ENCODE assay signal across 14 cellular contexts in genomic region chr2:121454549-121455090, GRCh38.
"Had no signal": no experiment of that assay in that cellular context is flagged by ENCODE, and none has a peak within 500 bp of the region (broad histone marks: within the 10 kb centered on the region; RNA-seq: fewer than 3 reads in every experiment).

No MANE protein-coding gene starts in this region.

- H3K27ac Mint-ChIP-seq: activated CD4-positive, alpha-beta T cell treated with anti-CD3 and anti-CD28 coated beads, Interleukin-2, amount 10 ng/mL, durations not matched to agents 24 days and 14 days; stimulated activated naive CD8-positive, alpha-beta T cell treated with anti-CD3 and anti-CD28 coated beads, Interleukin-15, amount 100 ng/mL, for 72 hours had no signal

- H3K9me3 ChIP-seq: ascending aorta, colonic mucosa, esophagus muscularis mucosa, gastroesophageal sphincter, SJSA1, upper lobe of left lung had no signal

- H3K4me1 Mint-ChIP-seq: activated CD4-positive, alpha-beta T cell treated with anti-CD3 and anti-CD28 coated beads, Interleukin-2, amount 10 ng/mL, durations not matched to agents 24 days and 14 days; stimulated activated naive CD8-positive, alpha-beta T cell treated with anti-CD3 and anti-CD28 coated beads, Interleukin-15, amount 100 ng/mL, for 72 hours had no signal

- H3K4me3 ChIP-seq: ascending aorta, cardiac muscle cell, colonic mucosa, esophagus muscularis mucosa, gastroesophageal sphincter, SJSA1, upper lobe of left lung had no signal

- H3K27ac ChIP-seq: ascending aorta, colonic mucosa, esophagus muscularis mucosa, gastroesophageal sphincter, SJSA1, upper lobe of left lung had no signal

- H3K27me3 ChIP-seq: ascending aorta, cardiac muscle cell, colonic mucosa, esophagus muscularis mucosa, gastroesophageal sphincter, SJSA1, upper lobe of left lung had no signal

- DNase-seq: activated CD4-positive, alpha-beta T cell treated with anti-CD3 and anti-CD28 coated beads, Interleukin-2, amount 10 ng/mL, durations not matched to agents 24 days and 14 days; activated CD4-positive, CD25-positive, alpha-beta regulatory T cell; colonic mucosa; islet precursor cell; small intestine; stimulated activated naive CD8-positive, alpha-beta T cell treated with anti-CD3 and anti-CD28 coated beads, Interleukin-15, amount 100 ng/mL, for 72 hours; T-helper 2 cell; upper lobe of left lung had no signal

- H3K4me1 ChIP-seq: ascending aorta, colonic mucosa, SJSA1, upper lobe of left lung had no signal

- H3K27me3 Mint-ChIP-seq: activated CD4-positive, alpha-beta T cell treated with anti-CD3 and anti-CD28 coated beads, Interleukin-2, amount 10 ng/mL, durations not matched to agents 24 days and 14 days; stimulated activated naive CD8-positive, alpha-beta T cell treated with anti-CD3 and anti-CD28 coated beads, Interleukin-15, amount 100 ng/mL, for 72 hours had no signal

- ATAC-seq: gastroesophageal sphincter; left lobe of liver; stimulated activated naive CD8-positive, alpha-beta T cell treated with anti-CD3 and anti-CD28 coated beads, Interleukin-15, amount 100 ng/mL, for 72 hours had no signal

- H3K4me3 Mint-ChIP-seq: activated CD4-positive, alpha-beta T cell treated with anti-CD3 and anti-CD28 coated beads, Interleukin-2, amount 10 ng/mL, durations not matched to agents 24 days and 14 days; stimulated activated naive CD8-positive, alpha-beta T cell treated with anti-CD3 and anti-CD28 coated beads, Interleukin-15, amount 100 ng/mL, for 72 hours had no signal

- H3K9me3 Mint-ChIP-seq: activated CD4-positive, alpha-beta T cell treated with anti-CD3 and anti-CD28 coated beads, Interleukin-2, amount 10 ng/mL, durations not matched to agents 24 days and 14 days; stimulated activated naive CD8-positive, alpha-beta T cell treated with anti-CD3 and anti-CD28 coated beads, Interleukin-15, amount 100 ng/mL, for 72 hours had no signal
